Comparison of ENCODE assay signal across 10 cellular contexts in the genomic region with DNA sequence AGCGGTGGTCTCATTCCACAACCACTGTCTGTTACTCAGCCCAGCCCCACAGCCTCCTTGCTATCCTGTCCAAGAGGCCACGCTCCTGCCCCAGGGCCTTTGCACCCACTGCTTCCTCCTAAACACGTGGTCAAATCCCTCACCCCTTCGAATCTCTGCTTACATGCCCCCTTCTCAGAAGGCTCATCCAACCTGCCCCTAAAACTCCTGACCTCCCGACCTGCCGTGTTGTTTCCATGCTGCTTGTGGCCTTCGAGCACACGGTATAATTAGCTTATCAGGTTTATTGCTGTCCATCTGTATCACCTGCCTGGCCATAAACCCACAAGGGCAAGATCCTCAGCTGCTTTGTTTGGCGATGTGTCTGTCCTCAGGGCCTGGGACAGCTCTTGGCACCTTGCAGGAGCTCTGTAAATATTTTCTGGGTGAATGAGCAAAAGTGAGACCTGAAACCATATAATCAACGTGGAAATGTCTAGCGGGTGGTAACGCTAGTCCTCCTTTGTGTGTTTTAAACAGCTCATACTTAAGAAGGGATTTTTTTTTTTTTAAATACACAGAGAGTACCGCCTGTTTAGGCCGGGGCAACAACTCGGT.
DNase-seq lines count a peak whose midpoint lies in the region; ATAC-seq and TF ChIP-seq lines count a peak whose summit lies in the region.
"Had no signal": no experiment of that assay in that cellular context is flagged by ENCODE, and none has a peak within 500 bp of the region (broad histone marks: within the 10 kb centered on the region; RNA-seq: fewer than 3 reads in every experiment).

No MANE protein-coding gene starts in this region.

- 0 out of 2 replicates have a peak, but pooled peaks have one; percentile 11 for TF ChIP-seq CTCF in 22Rv1 (IDR thresholded peaks at IDR 0.05)

- ATAC-seq in GM19043 (IDR thresholded peaks at IDR 0.05; ENCODE audit: low read depth, unreplicated experiment): peak; percentile 72
- no peak for ATAC-seq in GM18498 (IDR thresholded peaks at IDR 0.05; ENCODE audit: unreplicated experiment)

- DNase-seq in NCI-H1417 treated with DMSO at 0.1 percent for 48 hours (lab: John Stamatoyannopoulos, UW) (peak; percentile 65), cerebellar cortex (ENCODE audit: low spot score) (peak; percentile 45), RPMI8226 (no peak), foreskin melanocyte (no peak)
- DNase-seq in stimulated activated CD4-positive, alpha-beta T cell treated with anti-CD3 and anti-CD28 coated beads, Interleukin-4, amount 100 ng/mL, for 24 hours: no peak
- DNase-seq: activated T-cell treated with anti-CD3 and anti-CD28 coated beads, Interleukin-2, amount 50 U/mL, for 1 hour had no signal

- peak overlapping the region; percentile 96 for H3K27ac ChIP-seq in 22Rv1
- H3K27ac ChIP-seq: neutrophil had no signal

Comparison
In these comparisons a context has a peak if more than half of its experiments do, and no peak if none do; other contexts are left out.
1. DNase-seq: peak in NCI-H1417 treated with DMSO at 0.1 percent for 48 hours (single experiment) and cerebellar cortex (single experiment); none in RPMI8226 (single experiment), foreskin melanocyte (single experiment) and stimulated activated CD4-positive, alpha-beta T cell treated with anti-CD3 and anti-CD28 coated beads, Interleukin-4, amount 100 ng/mL, for 24 hours (single experiment).